ENCODE assay signal across 12 cellular contexts in the genomic region with DNA sequence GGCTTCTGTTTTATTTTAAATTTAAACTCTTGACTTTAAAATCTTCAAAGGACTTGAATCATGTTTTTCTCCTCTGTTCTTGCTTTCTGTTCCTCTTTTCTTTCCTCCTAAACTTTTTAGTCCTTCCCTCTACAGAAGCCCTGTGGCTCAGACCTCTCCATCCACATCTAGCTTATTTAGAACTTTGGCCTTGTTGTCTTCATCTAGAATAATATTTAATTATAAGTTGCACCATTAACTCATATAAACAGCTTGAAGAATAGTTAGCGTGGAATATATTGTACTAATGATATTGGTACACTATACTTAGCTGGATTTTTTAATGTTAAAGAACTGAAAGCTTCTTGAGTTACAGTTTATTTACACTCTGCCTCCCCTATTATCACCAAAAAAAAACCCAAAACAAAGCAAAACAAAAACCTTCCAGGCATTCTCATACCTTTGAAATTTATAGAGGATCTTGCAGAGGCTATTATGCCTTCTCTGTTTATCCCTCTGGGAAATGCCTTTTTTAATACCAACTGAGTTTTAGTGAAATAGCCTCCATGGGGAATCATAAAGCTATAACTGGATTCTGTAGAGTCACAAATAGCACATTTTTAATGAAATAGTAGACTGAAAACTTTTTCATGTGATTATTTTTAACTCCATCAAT. TPM values are rescaled to one million over a fixed set of nuclear protein-coding genes. Genes with fewer than 3 reads are reported as not detected.
A peak's percentile ranks its signal among the peaks of the same experiment; 100 is the strongest.
DNase-seq lines count a peak whose midpoint lies in the region; ATAC-seq and TF ChIP-seq lines count a peak whose summit lies in the region.
"Had no signal": no experiment of that assay in that cellular context is flagged by ENCODE, and none has a peak within 500 bp of the region (broad histone marks: within the 10 kb centered on the region; RNA-seq: fewer than 3 reads in every experiment).

No MANE protein-coding gene starts in this region.

- H3K36me3 ChIP-seq in SJCRH30 (no peaks in the 10 kb centered on the region), GM23248 (ENCODE audit: low read depth) (no peaks in the 10 kb centered on the region), spleen (no peaks in the 10 kb centered on the region)

- TF ChIP-seq CTCF in GM10248 (IDR thresholded peaks at IDR 0.05; ENCODE audit: control extremely low read depth, extremely low read depth, low read depth, missing control alignments) (no peak), spleen (IDR thresholded peaks at IDR 0.05 in 8 of 11, conservative IDR thresholded peaks at IDR 0.05 in 3 of 11) (no peak)

- H3K9ac ChIP-seq in GM23248 = no peak overlapping the region

- H3K4me1 ChIP-seq in SJCRH30 = peaks cover 19% of the 10 kb centered on the region
- no peaks in the 10 kb centered on the region for H3K4me1 ChIP-seq in GM23248 (ENCODE audit: insufficient read depth)
- H3K4me1 ChIP-seq in spleen = peaks cover 0 to 12% (median 0%) of the 10 kb centered on the region in 6 donors

- H3K9me3 Mint-ChIP-seq in T-helper 2 cell treated with Interferon-gamma antibody and Interleukin-4, amounts not matched to agents 5 μg/mL and 100 μg/mL, for 36 hours = peaks cover 3% of the 10 kb centered on the region
- H3K9me3 Mint-ChIP-seq: activated T-cell treated with anti-CD3 and anti-CD28 coated beads, Interleukin-2, amount 50 U/mL, for 24 hours; T-helper 1 cell treated with Interleukin-12 subunit alpha and Interleukin-12 subunit beta and Interleukin-4 antibody, amounts not matched to agents 30 μg/mL and 1 μg/mL, for 36 hours had no signal

- no peaks in the 10 kb centered on the region for H3F3A ChIP-seq in GM23248 (ENCODE audit: insufficient read depth)

- H2AFZ ChIP-seq in GM23248 = no peak overlapping the region

- no peak overlapping the region for H3K4me3 Mint-ChIP-seq in T-helper 2 cell treated with Interferon-gamma antibody and Interleukin-4, amounts not matched to agents 5 μg/mL and 100 μg/mL, for 36 hours
- H3K4me3 Mint-ChIP-seq: activated T-cell treated with anti-CD3 and anti-CD28 coated beads, Interleukin-2, amount 50 U/mL, for 24 hours; T-helper 1 cell treated with Interleukin-12 subunit alpha and Interleukin-12 subunit beta and Interleukin-4 antibody, amounts not matched to agents 30 μg/mL and 1 μg/mL, for 36 hours had no signal

- no peaks in the 10 kb centered on the region for H3K36me3 Mint-ChIP-seq in T-helper 2 cell treated with Interferon-gamma antibody and Interleukin-4, amounts not matched to agents 5 μg/mL and 100 μg/mL, for 36 hours (ENCODE audit: low read depth)

- H3K27me3 ChIP-seq in SJCRH30 (no peaks in the 10 kb centered on the region), GM23248 (replicated peaks; ENCODE audit: insufficient read depth) (no peaks in the 10 kb centered on the region), spleen (replicated peaks in 1 of 7) (no peaks in the 10 kb centered on the region)

- no peak overlapping the region for H3K4me2 ChIP-seq in GM23248 (ENCODE audit: unreplicated experiment)

- TF ChIP-seq POLR2A in spleen (IDR thresholded peaks at IDR 0.05) = no peak

- DNase-seq in GM10248 (ENCODE audit: extremely low spot score) = peak; percentile 35
- DNase-seq in SJCRH30 = no peak
- no peak for DNase-seq in dermis blood vessel endothelial cell
- no peak for DNase-seq in T-helper 2 cell treated with Interferon-gamma antibody and Interleukin-4, amounts not matched to agents 5 μg/mL and 100 μg/mL, for 36 hours (ENCODE audit: low spot score)
- no peak for DNase-seq in GM23248
- DNase-seq in spleen = no peak
- DNase-seq: activated T-cell treated with anti-CD3 and anti-CD28 coated beads, Interleukin-2, amount 50 U/mL, for 24 hours; AML-193; NCI-H1694 had no signal

- CTCF ChIA-PET in GM10248 (lab: Yijun Ruan, JAX) = interaction anchor here (0.9 to 1.3 kb wide), 4 partner anchors 10 to 39 kb away, joined by 3 to 4 read pairs (median 3); a partner anchor contains a TSS

- peaks cover 3% of the 10 kb centered on the region for H3K27me3 Mint-ChIP-seq in T-helper 2 cell treated with Interferon-gamma antibody and Interleukin-4, amounts not matched to agents 5 μg/mL and 100 μg/mL, for 36 hours (ENCODE audit: low read depth)
- H3K27me3 Mint-ChIP-seq: activated T-cell treated with anti-CD3 and anti-CD28 coated beads, Interleukin-2, amount 50 U/mL, for 24 hours had no signal

- ATAC-seq in GM21367 (IDR thresholded peaks at IDR 0.05; ENCODE audit: unreplicated experiment) (peak; percentile 71), HG03135 (IDR thresholded peaks at IDR 0.05; ENCODE audit: unreplicated experiment) (peak; percentile 78)

- no peaks in the 10 kb centered on the region for H3K79me2 ChIP-seq in GM23248 (ENCODE audit: insufficient read depth)

- no peaks in the 10 kb centered on the region for H3K9me2 ChIP-seq in GM23248 (ENCODE audit: insufficient read depth)

- in situ Hi-C loops in GM23248 (cut with MboI) = no loop called here

- no peak overlapping the region for H3K27ac Mint-ChIP-seq in T-helper 2 cell treated with Interferon-gamma antibody and Interleukin-4, amounts not matched to agents 5 μg/mL and 100 μg/mL, for 36 hours
- H3K27ac Mint-ChIP-seq: activated T-cell treated with anti-CD3 and anti-CD28 coated beads, Interleukin-2, amount 50 U/mL, for 24 hours; T-helper 1 cell treated with Interleukin-12 subunit alpha and Interleukin-12 subunit beta and Interleukin-4 antibody, amounts not matched to agents 30 μg/mL and 1 μg/mL, for 36 hours had no signal

- no peaks in the 10 kb centered on the region for H3K4me1 Mint-ChIP-seq in T-helper 2 cell treated with Interferon-gamma antibody and Interleukin-4, amounts not matched to agents 5 μg/mL and 100 μg/mL, for 36 hours (ENCODE audit: low read depth)

- no peak overlapping the region for H3K4me3 ChIP-seq in SJCRH30
- no peak overlapping the region for H3K4me3 ChIP-seq in GM23248
- H3K4me3 ChIP-seq in spleen = no peak overlapping the region

- H3K9me3 ChIP-seq in SJCRH30 (replicated peaks) (no peaks in the 10 kb centered on the region), GM23248 (ENCODE audit: low read depth) (no peaks in the 10 kb centered on the region), spleen (no peaks in the 10 kb centered on the region)

- H4K20me1 ChIP-seq in GM23248 (ENCODE audit: insufficient read depth) = no peaks in the 10 kb centered on the region

- intact Hi-C loops in spleen (cut with DNase I; ENCODE audit: low total_unique reads) = no loop called here

- H3K27ac ChIP-seq in SJCRH30 = peak overlapping the region; percentile 7; the same call in 1 of the 2 replicates
- H3K27ac ChIP-seq in GM23248 = no peak overlapping the region
- H3K27ac ChIP-seq in spleen = peak overlapping the region in 3 of 8 donors; percentile 4 to 33 (median 20)

- POLR2A ChIA-PET in GM10248 (lab: Yijun Ruan, JAX) = no interaction called here

- WGBS in GM23248 (ENCODE audit: low coverage in 1 of 2, low lambda C conversion rate in 2 of 2, missing lambda C conversion rate in 2 of 2), 2 experiments = 36 to 40% methylated on average over 1 of the region's 1 CpG
- 75 to 96% (median 88%) methylated on average over 1 of the region's 1 CpG for WGBS in spleen, 5 donors

RNA-seq across cellular contexts. Expression of a gene that starts 9.2 kb away (rescaled TPM):
- total RNA-seq in SJCRH30 (2014; rRNA removed; shearing (Covaris generic)) = 5.3 and 5.5 TPM in 2 replicates
- total RNA-seq in dermis blood vessel endothelial cell (1.2 and 1.5 TPM in 2 replicates), spleen (10 to 100 TPM in 6 of 7 donors, 1 to 10 TPM in 1; 9.7 to 21.3 (median 13.4) TPM)
- not detected in 2 replicates for total RNA-seq in GM23248 (2014; rRNA removed; shearing (Covaris generic))
- polyA plus RNA-seq in GM23248 (2016; fragmentation: Nextera tagmentation; extraction: Ambion mirVana) (0.15 TPM in 1 of 2 replicates, not detected in the other), spleen (under 1 TPM; 0.29 to 0.32 (median 0.30) TPM)
